11 cellular contexts compared by ENCODE assay signal in the genomic region with DNA sequence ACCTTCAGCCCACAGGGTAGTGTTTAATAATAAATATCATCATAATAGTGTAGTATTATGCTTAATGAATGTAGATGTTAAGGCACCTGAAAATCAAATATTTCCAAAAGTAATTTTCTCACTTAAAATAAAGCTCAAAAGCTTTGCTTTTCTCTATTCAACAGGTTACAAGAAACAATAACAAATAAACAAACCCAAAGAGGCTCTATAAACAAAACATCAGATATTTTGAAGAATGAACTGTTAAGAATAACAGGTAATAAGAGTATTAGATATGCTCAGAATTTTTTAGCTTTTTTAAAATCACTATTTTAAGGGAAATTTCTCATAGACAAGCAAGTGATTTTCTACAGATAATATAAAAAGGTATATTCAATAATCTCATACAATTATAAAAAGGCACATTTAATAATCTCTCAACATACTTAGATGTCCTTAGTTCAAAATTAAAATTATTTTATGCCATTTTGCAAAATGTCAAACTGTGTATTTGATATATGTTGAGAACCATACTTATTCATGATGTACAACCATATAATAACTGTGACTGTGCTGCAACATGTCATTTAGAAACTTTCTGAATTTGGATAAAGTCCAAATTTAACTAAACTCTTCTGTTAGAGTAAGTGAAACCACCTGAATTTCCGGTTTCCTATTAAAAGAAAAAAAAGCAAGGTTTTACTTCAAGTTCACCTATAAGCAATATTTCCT. TPM values are rescaled to one million over a fixed set of nuclear protein-coding genes. Genes with fewer than 3 reads are reported as not detected.
DNase-seq lines count a peak whose midpoint lies in the region; ATAC-seq and TF ChIP-seq lines count a peak whose summit lies in the region.
"Had no signal": no experiment of that assay in that cellular context is flagged by ENCODE, and none has a peak within 500 bp of the region (broad histone marks: within the 10 kb centered on the region; RNA-seq: fewer than 3 reads in every experiment).

No MANE protein-coding gene starts in this region.

- DNase-seq in stimulated activated CD4-positive, alpha-beta T cell treated with anti-CD3 and anti-CD28 coated beads, Interleukin-15, amount 100 ng/mL, for 24 hours = no peak
- no peak for DNase-seq in mesenteric fat pad (ENCODE audit: low spot score)
- no peak for DNase-seq in NCI-H128 (lab: John Stamatoyannopoulos, UW; ENCODE audit: unreplicated experiment)
- DNase-seq in mesendoderm = no peak
- DNase-seq: activated effector memory CD4-positive, alpha-beta T cell treated with anti-CD3 and anti-CD28 coated beads, Interleukin-2, amount 50 U/mL, for 16 hours; dermis blood vessel endothelial cell; stimulated activated naive CD4-positive, alpha-beta T cell treated with Interleukin-2 at 50 U/mL for 16 hours had no signal

- ATAC-seq in GM18517 (IDR thresholded peaks at IDR 0.05; ENCODE audit: unreplicated experiment) = peak; percentile 81
- ATAC-seq in GM21367 (IDR thresholded peaks at IDR 0.05; ENCODE audit: unreplicated experiment) = peak; percentile 84
- ATAC-seq in HG03039 (IDR thresholded peaks at IDR 0.05; ENCODE audit: unreplicated experiment) = peak; percentile 75

- no peak overlapping the region for H4K5ac ChIP-seq in mesendoderm (ENCODE audit: low read length)

- H3K27me3 ChIP-seq in SU-DHL-6 (ENCODE audit: low read length) (no peaks in the 10 kb centered on the region), mesendoderm (ENCODE audit: insufficient read depth, low read length, poor library complexity) (no peaks in the 10 kb centered on the region)

- no peak overlapping the region for H4K8ac ChIP-seq in mesendoderm (ENCODE audit: low read depth, low read length)

- no peak overlapping the region for H3K4ac ChIP-seq in mesendoderm (ENCODE audit: low read depth, low read length)

- WGBS in mesendoderm (ENCODE audit: extremely low coverage, insufficient coverage, low lambda C conversion rate) = no CpG with 5 or more reads among the region's 1 CpG

- no peak overlapping the region for H3K56ac ChIP-seq in mesendoderm (ENCODE audit: low read length)

- no peak overlapping the region for H3K9ac ChIP-seq in SU-DHL-6 (ENCODE audit: low read length)
- H3K9ac ChIP-seq in mesendoderm (ENCODE audit: low read length) = no peak overlapping the region

- peaks cover 2% of the 10 kb centered on the region for H3K4me1 ChIP-seq in mesendoderm (ENCODE audit: control insufficient read depth, low read depth, low read length)

- H3K23ac ChIP-seq in mesendoderm (ENCODE audit: low read length) = no peak overlapping the region

- no peak overlapping the region for H3K18ac ChIP-seq in mesendoderm (ENCODE audit: low read length)

- H3K27ac ChIP-seq in SU-DHL-6 (ENCODE audit: low read depth, low read length) = no peak overlapping the region
- H3K27ac ChIP-seq in mesendoderm (ENCODE audit: low read depth, low read length) = no peak overlapping the region

- H2BK15ac ChIP-seq in mesendoderm (replicated peaks; ENCODE audit: low read depth) = no peak overlapping the region

- H3K4me3 ChIP-seq in SU-DHL-6 (ENCODE audit: insufficient read depth, low read length, poor library complexity, severe bottlenecking) (no peak overlapping the region), mesendoderm (ENCODE audit: low read length) (no peak overlapping the region)

- H2AK5ac ChIP-seq in mesendoderm (ENCODE audit: low read length) = no peak overlapping the region

- H2BK5ac ChIP-seq in mesendoderm (ENCODE audit: low read length) = no peak overlapping the region

- H2BK120ac ChIP-seq in mesendoderm (ENCODE audit: low read depth, low read length) = no peak overlapping the region

- H2AFZ ChIP-seq in SU-DHL-6 (ENCODE audit: low read depth, low read length, severe bottlenecking) = no peak overlapping the region

- no peaks in the 10 kb centered on the region for H3K79me1 ChIP-seq in mesendoderm (ENCODE audit: low read length)

- H3K9me3 ChIP-seq in SU-DHL-6 (ENCODE audit: insufficient read depth, low read length) = no peaks in the 10 kb centered on the region

- H3K79me2 ChIP-seq in SU-DHL-6 (ENCODE audit: insufficient read depth, low read length) (peaks cover 74% of the 10 kb centered on the region), mesendoderm (ENCODE audit: control insufficient read depth, insufficient read depth, low read length) (peaks cover under 1% of the 10 kb centered on the region)

- H3K4me2 ChIP-seq in SU-DHL-6 (ENCODE audit: low read depth, low read length, poor library complexity, severe bottlenecking) (peak overlapping the region; percentile 3), mesendoderm (ENCODE audit: low read length) (no peak overlapping the region)

- no peaks in the 10 kb centered on the region for H3K9me2 ChIP-seq in SU-DHL-6 (replicated peaks; ENCODE audit: insufficient read depth, low read length)

- H4K20me1 ChIP-seq in SU-DHL-6 (ENCODE audit: low read depth, low read length) = peaks cover 24% of the 10 kb centered on the region

- TF ChIP-seq CTCF in SU-DHL-6 (IDR thresholded peaks at IDR 0.05; ENCODE audit: insufficient read depth, low read length, poor library complexity, severe bottlenecking) = no peak

- peaks cover 48% of the 10 kb centered on the region for H3K36me3 ChIP-seq in SU-DHL-6 (ENCODE audit: low read length)
- no peaks in the 10 kb centered on the region for H3K36me3 ChIP-seq in mesendoderm (ENCODE audit: control insufficient read depth, insufficient read depth, low read length)

- H3F3A ChIP-seq in SU-DHL-6 (ENCODE audit: insufficient read depth) = no peaks in the 10 kb centered on the region; the same call in 1 of the 2 replicates

RNA-seq across cellular contexts. Expression of a gene that starts 35.8 kb away (rescaled TPM):
- total RNA-seq in mesenteric fat pad = 21.8 TPM
- 20.1 TPM for polyA plus RNA-seq in mesendoderm (2013, experiment 1 of 2)
- 20.0 TPM for polyA plus RNA-seq in mesendoderm (2013, experiment 2 of 2)
